8 cellular contexts compared by ENCODE assay signal in the genomic region with DNA sequence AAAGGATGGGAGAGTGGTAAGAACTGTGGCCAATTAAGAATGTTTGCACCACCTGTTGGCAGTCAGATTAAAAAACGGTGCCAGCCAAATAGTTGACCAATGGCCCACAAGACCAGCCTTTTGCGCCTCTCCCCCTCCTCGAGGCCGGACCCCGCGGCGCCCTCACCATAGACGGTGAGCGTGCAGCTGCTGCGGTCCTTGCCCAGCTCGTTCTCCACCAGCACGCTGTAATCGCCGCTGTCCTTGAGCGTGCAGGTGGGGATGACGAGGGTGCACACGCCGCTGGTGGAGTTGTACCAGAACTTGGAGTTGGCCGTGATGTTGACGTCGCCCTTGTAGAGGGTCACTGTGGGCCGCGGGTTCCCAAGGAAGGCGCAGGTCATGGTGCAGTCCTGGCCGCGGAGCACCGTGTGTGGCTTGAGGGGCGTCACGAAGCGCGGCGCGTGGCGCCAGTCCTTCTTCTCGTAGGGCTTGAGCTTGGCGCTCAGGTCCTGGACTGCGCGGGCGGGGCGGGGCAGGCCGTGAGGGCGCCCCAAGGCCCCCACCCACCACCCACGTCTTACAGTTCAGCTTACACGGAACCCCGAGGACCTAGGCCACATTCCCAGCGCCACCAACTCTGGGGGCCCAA. TPM values are rescaled to one million over a fixed set of nuclear protein-coding genes. Genes with fewer than 3 reads are reported as not detected.
DNase-seq lines count a peak whose midpoint lies in the region; ATAC-seq, FAIRE-seq and TF ChIP-seq lines count a peak whose summit lies in the region.

No MANE protein-coding gene starts in this region.

- H3K4me1 ChIP-seq in astrocyte (ENCODE audit: insufficient read depth, low read length) = peaks cover 6% of the 10 kb centered on the region
- H3K4me1 ChIP-seq in hepatocyte (ENCODE audit: insufficient read depth) = no peaks in the 10 kb centered on the region

- H3K4me1 Mint-ChIP-seq in astrocyte (ENCODE audit: low read depth, unreplicated experiment) = peaks cover 4% of the 10 kb centered on the region
- H3K4me1 Mint-ChIP-seq in nephron progenitor cell = peaks cover 27% of the 10 kb centered on the region

- H3K27me3 Mint-ChIP-seq in astrocyte (ENCODE audit: low read depth, unreplicated experiment) (peaks cover 63% of the 10 kb centered on the region), nephron progenitor cell (ENCODE audit: low read depth, poor library complexity) (peaks cover 61% of the 10 kb centered on the region)

- H3K79me2 ChIP-seq in astrocyte (ENCODE audit: insufficient read depth, low read length) (no peaks in the 10 kb centered on the region), hepatocyte (no peaks in the 10 kb centered on the region)

- H3K9me3 ChIP-seq in astrocyte (ENCODE audit: insufficient read depth, low read depth, low read length) (no peaks in the 10 kb centered on the region), hepatocyte (ENCODE audit: low read depth) (no peaks in the 10 kb centered on the region)

- no peaks in the 10 kb centered on the region for H3K36me3 ChIP-seq in astrocyte (ENCODE audit: insufficient read depth, low read length)
- H3K36me3 ChIP-seq in hepatocyte (replicated peaks; ENCODE audit: insufficient read depth, low read depth) = no peaks in the 10 kb centered on the region

- FAIRE-seq in astrocyte (lab: Jason Lieb, UNC) = no peak

- no peak overlapping the region for H3K4me3 Mint-ChIP-seq in astrocyte (ENCODE audit: unreplicated experiment)
- no peak overlapping the region for H3K4me3 Mint-ChIP-seq in nephron progenitor cell

- H3K36me3 Mint-ChIP-seq in astrocyte (ENCODE audit: low read depth, unreplicated experiment) (peaks cover 12% of the 10 kb centered on the region), nephron progenitor cell (ENCODE audit: low read depth) (no peaks in the 10 kb centered on the region)

- H3K4me3 ChIP-seq in astrocyte (ENCODE audit: insufficient read depth, low read depth, low read length) (peak overlapping the region; percentile 37), hepatocyte (no peak overlapping the region)

- H3K27ac Mint-ChIP-seq in astrocyte (ENCODE audit: unreplicated experiment) (no peak overlapping the region), nephron progenitor cell (no peak overlapping the region)

- H4K20me1 ChIP-seq in astrocyte (ENCODE audit: insufficient read depth, low read length) (no peaks in the 10 kb centered on the region), hepatocyte (ENCODE audit: insufficient read depth, poor library complexity, severe bottlenecking) (no peaks in the 10 kb centered on the region)

- H2AFZ ChIP-seq in astrocyte (ENCODE audit: low read depth, low read length) (peak overlapping the region; percentile 84), hepatocyte (no peak overlapping the region)

- no peak overlapping the region for H3K9ac ChIP-seq in astrocyte (ENCODE audit: low read length)

- no peaks in the 10 kb centered on the region for H3K9me2 ChIP-seq in hepatocyte (replicated peaks; ENCODE audit: insufficient read depth)

- TF ChIP-seq CTCF in astrocyte (IDR thresholded peaks at IDR 0.05; ENCODE audit: insufficient read depth, low read depth, low read length) (no peak), nephron progenitor cell (IDR thresholded peaks at IDR 0.05) (no peak), hepatocyte (IDR thresholded peaks at IDR 0.05; ENCODE audit: poor library complexity) (no peak)

- ATAC-seq in stimulated activated naive CD8-positive, alpha-beta T cell treated with anti-CD3 and anti-CD28 coated beads, Interleukin-15, Interleukin-2, amounts not matched to agents 100 U/mL and 50 U/mL, for 24 hours = peak; percentile 53

- H3K27me3 ChIP-seq in astrocyte (ENCODE audit: insufficient read depth, low read length) (peaks cover 20% of the 10 kb centered on the region), hepatocyte (no peaks in the 10 kb centered on the region)

- no peak overlapping the region for H3K27ac ChIP-seq in astrocyte (ENCODE audit: low read depth, low read length)
- H3K27ac ChIP-seq in hepatocyte = no peak overlapping the region

- H3K9me3 Mint-ChIP-seq in astrocyte (ENCODE audit: unreplicated experiment) (no peaks in the 10 kb centered on the region), nephron progenitor cell (no peaks in the 10 kb centered on the region)

- H3K4me2 ChIP-seq in astrocyte (ENCODE audit: low read length) (peak overlapping the region; percentile 82), hepatocyte (no peak overlapping the region)

- WGBS in hepatocyte (ENCODE audit: low lambda C conversion rate, missing lambda C conversion rate) = 96% methylated on average over 27 of the region's 46 CpGs

- DNase-seq in activated effector memory CD4-positive, alpha-beta T cell treated with anti-CD3 and anti-CD28 coated beads, Interleukin-2, amount 50 U/mL, for 16 hours = peak; percentile 71
- DNase-seq in activated effector memory CD4-positive, alpha-beta T cell treated with Interleukin-2 at 50 U/mL for 16 hours = no peak
- DNase-seq in astrocyte (ENCODE audit: low read depth) = no peak
- DNase-seq in islet precursor cell = peak; percentile 48
- DNase-seq in stimulated activated naive CD8-positive, alpha-beta T cell treated with anti-CD3 and anti-CD28 coated beads, Interleukin-15, Interleukin-2, amounts not matched to agents 100 U/mL and 50 U/mL, for 24 hours = peak; percentile 31
- DNase-seq in nephron progenitor cell = no peak
- no peak for DNase-seq in H4 (ENCODE audit: low spot score)
- no peak for DNase-seq in hepatocyte (ENCODE audit: low spot score)

RNA-seq across cellular contexts. Expression of a gene that starts 7.2 kb away (rescaled TPM):
- total RNA-seq in astrocyte (4.0 and 5.3 TPM in 2 replicates), hepatocyte (1.7 and 2.3 TPM in 2 replicates)
- total RNA-seq in H4 (2014; rRNA removed; shearing (Covaris generic)) = 3.5 and 3.8 TPM in 2 replicates
- polyA plus RNA-seq in hepatocyte = 5.0 and 5.2 TPM in 2 replicates

RNA-seq across cellular contexts. Expression of a gene that starts 20.2 kb away (rescaled TPM):
- total RNA-seq in astrocyte (0.05 TPM in 1 of 2 replicates, not detected in the other), hepatocyte (0.08 TPM in 1 of 2 replicates, not detected in the other)
- not detected in 2 replicates for total RNA-seq in H4 (2014; rRNA removed; shearing (Covaris generic))
- 0.22 TPM in 1 of 2 replicates, not detected in the other for polyA plus RNA-seq in hepatocyte

Comparison
In these comparisons a context has a peak if more than half of its experiments do, and no peak if none do; other contexts are left out.
1. DNase-seq: peak in activated effector memory CD4-positive, alpha-beta T cell treated with anti-CD3 and anti-CD28 coated beads, Interleukin-2, amount 50 U/mL, for 16 hours (single experiment), islet precursor cell (single experiment) and stimulated activated naive CD8-positive, alpha-beta T cell treated with anti-CD3 and anti-CD28 coated beads, Interleukin-15, Interleukin-2, amounts not matched to agents 100 U/mL and 50 U/mL, for 24 hours (single experiment); none in activated effector memory CD4-positive, alpha-beta T cell treated with Interleukin-2 at 50 U/mL for 16 hours (single experiment), astrocyte (single experiment), nephron progenitor cell (single experiment), H4 (single experiment) and hepatocyte (single experiment).